ENCODE assay signal across 22 cellular contexts in genomic region chr14:60169722-60170121, GRCh38. TPM values are rescaled to one million over a fixed set of nuclear protein-coding genes. Genes with fewer than 3 reads are reported as not detected.
DNase-seq lines count a peak whose midpoint lies in the region; ATAC-seq and TF ChIP-seq lines count a peak whose summit lies in the region.
"Had no signal": no experiment of that assay in that cellular context is flagged by ENCODE, and none has a peak within 500 bp of the region (broad histone marks: within the 10 kb centered on the region; RNA-seq: fewer than 3 reads in every experiment).

No MANE protein-coding gene starts in this region.

- H3K4me3 Mint-ChIP-seq in activated CD4-positive, alpha-beta memory T cell treated with anti-CD3 and anti-CD28 coated beads, Interleukin-2, amount 10 ng/mL, durations not matched to agents 7 days and 5 days, result no peak overlapping the region
- H3K4me3 Mint-ChIP-seq: CD4-positive, alpha-beta memory T cell had no signal

- H3K4me1 Mint-ChIP-seq in activated CD4-positive, alpha-beta memory T cell treated with anti-CD3 and anti-CD28 coated beads, Interleukin-2, amount 10 ng/mL, durations not matched to agents 7 days and 5 days, result peaks cover 11% of the 10 kb centered on the region

- TF ChIP-seq CTCF in WERI-Rb-1 (IDR thresholded peaks at IDR 0.05; ENCODE audit: low read depth, low read length), result no peak
- no peak for TF ChIP-seq CTCF in thyroid gland (IDR thresholded peaks at IDR 0.05)

- H3K36me3 Mint-ChIP-seq in activated CD4-positive, alpha-beta memory T cell treated with anti-CD3 and anti-CD28 coated beads, Interleukin-2, amount 10 ng/mL, durations not matched to agents 7 days and 5 days (ENCODE audit: low read depth), result peaks cover 3% of the 10 kb centered on the region

- H3K27me3 Mint-ChIP-seq in activated CD4-positive, alpha-beta memory T cell treated with anti-CD3 and anti-CD28 coated beads, Interleukin-2, amount 10 ng/mL, durations not matched to agents 7 days and 5 days, result no peaks in the 10 kb centered on the region

- H3K9me3 Mint-ChIP-seq in activated CD4-positive, alpha-beta memory T cell treated with anti-CD3 and anti-CD28 coated beads, Interleukin-2, amount 10 ng/mL, durations not matched to agents 7 days and 5 days, result no peaks in the 10 kb centered on the region
- H3K9me3 Mint-ChIP-seq: CD4-positive, alpha-beta memory T cell had no signal

- no peak overlapping the region for H3K27ac Mint-ChIP-seq in activated CD4-positive, alpha-beta memory T cell treated with anti-CD3 and anti-CD28 coated beads, Interleukin-2, amount 10 ng/mL, durations not matched to agents 7 days and 5 days

- CTCF ChIA-PET in activated CD4-positive, alpha-beta memory T cell treated with anti-CD3 and anti-CD28 coated beads, Interleukin-2, amount 10 ng/mL, durations not matched to agents 7 days and 5 days (lab: Charles Lee), result no interaction called here

- 0 out of 2 replicates have a peak, but pooled peaks cover 3% of the 10 kb centered on the region for H3K36me3 ChIP-seq in WERI-Rb-1
- H3K36me3 ChIP-seq in thyroid gland, result no peaks in the 10 kb centered on the region
- H3K36me3 ChIP-seq: BE2C; BLaER1 treated with 17β-estradiol and CSF1 and Interleukin-3, amounts not matched to agents 10 nM and 100 nM had no signal

- H3K27me3 ChIP-seq in WERI-Rb-1 (ENCODE audit: insufficient read depth, low read depth, severe bottlenecking) (no peaks in the 10 kb centered on the region), thyroid gland (no peaks in the 10 kb centered on the region)
- H3K27me3 ChIP-seq: BE2C; BLaER1 treated with 17β-estradiol and CSF1 and Interleukin-3, amounts not matched to agents 10 nM and 100 nM had no signal

- H3K4me3 ChIP-seq in WERI-Rb-1 (ENCODE audit: low read depth, low read length) (peak overlapping the region; percentile 17; the same call in 1 of the 2 replicates), thyroid gland (replicated peaks in 1 of 3) (no peak overlapping the region)
- H3K4me3 ChIP-seq: BLaER1 treated with 17β-estradiol and CSF1 and Interleukin-3, amounts not matched to agents 10 nM and 100 nM; GM12878; GM23248 had no signal

- DNase-seq in D341Med (ENCODE audit: low spot score) (peak; percentile 55), NCI-H524 treated with DMSO at 0.1 percent for 48 hours (lab: John Stamatoyannopoulos, UW) (peak; percentile 99), WERI-Rb-1 (peak; percentile 53), thyroid gland (no peak), C1 segment of cervical spinal cord (lab: John Stamatoyannopoulos, UW) (no peak)
- no peak for DNase-seq in activated CD4-positive, alpha-beta memory T cell treated with anti-CD3 and anti-CD28 coated beads, Interleukin-2, amount 10 ng/mL, durations not matched to agents 7 days and 5 days
- DNase-seq: AML-193; BE2C; Calu3; CD4-positive, alpha-beta memory T cell; COR-L47; DMS 273 treated with DMSO at 0.1 percent for 48 hours; DMS79; EL; GDM1; GM23248; H7; HCEC 1CT had no signal

- H3K4me1 ChIP-seq in thyroid gland, result peaks cover 21 to 48% of the 10 kb centered on the region in 2 donors
- H3K4me1 ChIP-seq: BE2C had no signal

- no peak for TF ChIP-seq POLR2A in thyroid gland (IDR thresholded peaks at IDR 0.05)

- H3K9me3 ChIP-seq in WERI-Rb-1 (ENCODE audit: severe bottlenecking) (peaks cover 12% of the 10 kb centered on the region), thyroid gland (no peaks in the 10 kb centered on the region)
- H3K9me3 ChIP-seq: BE2C had no signal

- intact Hi-C loops in thyroid gland (cut with DNase I), result no loop called here

- 98 to 99% methylated on average over 3 of the region's 3 CpGs for WGBS in thyroid gland, 2 donors

- H3K27ac ChIP-seq in WERI-Rb-1, result peak overlapping the region; percentile 89
- H3K27ac ChIP-seq in thyroid gland, result peak overlapping the region in 2 of 3 donors; percentile 7 to 43
- H3K27ac ChIP-seq: 22Rv1; BLaER1 treated with 17β-estradiol and CSF1 and Interleukin-3, amounts not matched to agents 10 nM and 100 nM; GM23248 had no signal

- POLR2A ChIA-PET in activated CD4-positive, alpha-beta memory T cell treated with anti-CD3 and anti-CD28 coated beads, Interleukin-2, amount 10 ng/mL, durations not matched to agents 7 days and 5 days (lab: Charles Lee), result no interaction called here

- no peak for ATAC-seq in HG02763 (IDR thresholded peaks at IDR 0.05; ENCODE audit: unreplicated experiment)
- ATAC-seq: GM12878 had no signal

RNA-seq across cellular contexts. Expression of gene DHRS7, which starts 4.5 kb away (rescaled TPM):
- 100 to 1,000 TPM; 151 to 245 (median 214) TPM for total RNA-seq in thyroid gland
- 10 to 100 TPM; 76.5 to 77.9 TPM for total RNA-seq in activated CD4-positive, alpha-beta memory T cell treated with anti-CD3 and anti-CD28 coated beads, Interleukin-2, amount 10 ng/mL, durations not matched to agents 7 days and 5 days

Comparison
In these comparisons a context has a peak if more than half of its experiments do, and no peak if none do; other contexts are left out.
1. DNase-seq: peak in D341Med (single experiment), NCI-H524 treated with DMSO at 0.1 percent for 48 hours (single experiment) and WERI-Rb-1 (single experiment); none in thyroid gland (0 of 2), C1 segment of cervical spinal cord (0 of 14) and activated CD4-positive, alpha-beta memory T cell treated with anti-CD3 and anti-CD28 coated beads, Interleukin-2, amount 10 ng/mL, durations not matched to agents 7 days and 5 days (single experiment).